Comparison of ENCODE assay signal across 14 cellular contexts in the genomic region with DNA sequence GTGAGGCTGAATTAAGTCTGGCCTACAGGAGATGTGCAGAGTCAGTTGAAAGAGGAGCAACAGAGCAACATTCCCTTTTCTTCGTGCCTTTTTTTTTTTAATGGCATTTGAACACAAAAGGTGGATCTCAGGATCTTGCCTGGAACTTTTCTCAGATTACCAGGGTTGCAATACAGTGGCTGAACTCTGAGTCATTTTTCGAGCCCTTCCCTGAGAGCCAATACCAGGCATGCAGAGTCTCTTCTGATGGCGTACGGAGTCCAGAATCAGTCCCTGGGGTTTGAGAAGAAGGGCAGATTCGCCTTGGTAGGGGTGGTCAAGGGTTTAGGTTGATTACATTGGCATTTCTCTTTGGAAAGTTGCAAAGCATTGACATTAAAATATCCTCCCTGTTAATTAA.
DNase-seq lines count a peak whose midpoint lies in the region; ATAC-seq and TF ChIP-seq lines count a peak whose summit lies in the region.
"Had no signal": no experiment of that assay in that cellular context is flagged by ENCODE, and none has a peak within 500 bp of the region (broad histone marks: within the 10 kb centered on the region; RNA-seq: fewer than 3 reads in every experiment).

No MANE protein-coding gene starts in this region.

- no CpG with 5 or more reads among the region's 5 CpGs for WGBS in trophoblast cell (ENCODE audit: extremely low coverage, insufficient coverage, insufficient read length)

- peaks cover 2% of the 10 kb centered on the region for H3K9me3 Mint-ChIP-seq in nephron
- peaks cover 0 to 4% (median 2%) of the 10 kb centered on the region in 9 donors for H3K9me3 Mint-ChIP-seq in naive thymus-derived CD8-positive, alpha-beta T cell

- no peaks in the 10 kb centered on the region for H3K9me3 ChIP-seq in trophoblast cell (ENCODE audit: insufficient read depth, low read depth, low read length)
- H3K9me3 ChIP-seq: BE2C had no signal

- H3K27ac ChIP-seq in trophoblast cell (ENCODE audit: low read depth, low read length): peak overlapping the region; percentile 45

- H3K4ac ChIP-seq in trophoblast cell (ENCODE audit: low read depth, low read length): no peak overlapping the region

- H3K27me3 Mint-ChIP-seq in nephron (ENCODE audit: low read depth): no peaks in the 10 kb centered on the region
- H3K27me3 Mint-ChIP-seq in naive thymus-derived CD8-positive, alpha-beta T cell: peaks cover 0 to 8% (median 3%) of the 10 kb centered on the region in 5 donors
- H3K27me3 Mint-ChIP-seq: CD4-positive, CD25-positive, alpha-beta regulatory T cell had no signal

- H3K36me3 Mint-ChIP-seq in nephron (ENCODE audit: low read depth): no peaks in the 10 kb centered on the region
- peaks cover 0 to 1% (median 0%) of the 10 kb centered on the region in 3 donors for H3K36me3 Mint-ChIP-seq in naive thymus-derived CD8-positive, alpha-beta T cell
- H3K36me3 Mint-ChIP-seq: CD4-positive, CD25-positive, alpha-beta regulatory T cell; CD8-positive, alpha-beta memory T cell had no signal

- no peak for TF ChIP-seq CTCF in nephron (IDR thresholded peaks at IDR 0.05; ENCODE audit: unreplicated experiment in 3 of 3)

- H3K79me1 ChIP-seq in trophoblast cell (ENCODE audit: low read length): peaks cover 8% of the 10 kb centered on the region

- H3K4me1 Mint-ChIP-seq in nephron: peaks cover 71% of the 10 kb centered on the region
- H3K4me1 Mint-ChIP-seq in naive thymus-derived CD8-positive, alpha-beta T cell: peaks cover 0 to 1% (median 0%) of the 10 kb centered on the region in 4 donors
- H3K4me1 Mint-ChIP-seq: CD4-positive, CD25-positive, alpha-beta regulatory T cell; CD8-positive, alpha-beta memory T cell; H9 had no signal

- H2AFZ ChIP-seq in trophoblast cell (ENCODE audit: insufficient read depth, low read length, poor library complexity): no peak overlapping the region

- POLR2A ChIA-PET in naive thymus-derived CD8-positive, alpha-beta T cell (lab: Charles Lee): no interaction called here

- no peak overlapping the region for H2AK5ac ChIP-seq in trophoblast cell (ENCODE audit: low read length)

- H3K18ac ChIP-seq in trophoblast cell (ENCODE audit: low read length): no peak overlapping the region

- no peak overlapping the region for H2BK120ac ChIP-seq in trophoblast cell (ENCODE audit: insufficient read depth, low read length, poor library complexity)

- no peak overlapping the region for H3K9ac ChIP-seq in trophoblast cell (ENCODE audit: low read length)

- no peak overlapping the region for H3K4me3 Mint-ChIP-seq in nephron
- no peak overlapping the region for H3K4me3 Mint-ChIP-seq in naive thymus-derived CD8-positive, alpha-beta T cell
- H3K4me3 Mint-ChIP-seq: CD4-positive, CD25-positive, alpha-beta regulatory T cell; CD8-positive, alpha-beta memory T cell; H9 had no signal

- DNase-seq in amniotic epithelial cell (ENCODE audit: low read depth) (peak; percentile 10), islet precursor cell (peak; percentile 56), trophoblast cell (no peak), SIG-M5 treated with dmso at 0.1 percent for 504 hours (lab: John Stamatoyannopoulos, UW; ENCODE audit: unreplicated experiment) (no peak), NCI-H2196 treated with DMSO at 0.1 percent for 48 hours (lab: John Stamatoyannopoulos, UW; ENCODE audit: unreplicated experiment) (no peak)
- no peak for DNase-seq in naive thymus-derived CD8-positive, alpha-beta T cell
- DNase-seq: BE2C; C1 segment of cervical spinal cord; CD4-positive, CD25-positive, alpha-beta regulatory T cell; CD8-positive, alpha-beta memory T cell; COR-L47; H9 had no signal

- H4K8ac ChIP-seq in trophoblast cell (ENCODE audit: low read depth, low read length): no peak overlapping the region

- no peaks in the 10 kb centered on the region for H3K27me3 ChIP-seq in trophoblast cell (ENCODE audit: insufficient read depth, low read length)
- H3K27me3 ChIP-seq: BE2C had no signal

- H3K27ac Mint-ChIP-seq in nephron: peak overlapping the region in 2 of 3 experiments; percentile 24 to 27
- no peak overlapping the region for H3K27ac Mint-ChIP-seq in naive thymus-derived CD8-positive, alpha-beta T cell
- H3K27ac Mint-ChIP-seq: CD4-positive, CD25-positive, alpha-beta regulatory T cell; CD8-positive, alpha-beta memory T cell; H9 had no signal

- H3K36me3 ChIP-seq in trophoblast cell (ENCODE audit: control insufficient read depth in 1 of 2, insufficient read depth in 2 of 2, low read length in 2 of 2): no peaks in the 10 kb centered on the region
- H3K36me3 ChIP-seq: BE2C had no signal

- no peak overlapping the region for H4K12ac ChIP-seq in trophoblast cell (ENCODE audit: low read depth, low read length)

- no peak for ATAC-seq in naive thymus-derived CD8-positive, alpha-beta T cell
- ATAC-seq: HepG2 had no signal

- H2BK5ac ChIP-seq in trophoblast cell (ENCODE audit: low read depth, low read length, poor library complexity): peak overlapping the region; percentile 54

- peaks cover 17 to 21% of the 10 kb centered on the region in 2 experiments for H3K4me1 ChIP-seq in trophoblast cell (ENCODE audit: control insufficient read depth in 1 of 2, insufficient read depth in 2 of 2, low read length in 2 of 2)
- H3K4me1 ChIP-seq: BE2C had no signal

- H3K23ac ChIP-seq in trophoblast cell (ENCODE audit: low read length): no peak overlapping the region

- no peak overlapping the region for H3K14ac ChIP-seq in trophoblast cell (ENCODE audit: low read length)

- no peak overlapping the region for H4K91ac ChIP-seq in trophoblast cell (ENCODE audit: low read depth, low read length)

- no peak overlapping the region for H3K4me2 ChIP-seq in trophoblast cell (ENCODE audit: low read length)

- no peaks in the 10 kb centered on the region for H3K79me2 ChIP-seq in trophoblast cell (ENCODE audit: control insufficient read depth, insufficient read depth, low read length, poor library complexity)

- H3K4me3 ChIP-seq in trophoblast cell (ENCODE audit: low read depth, low read length): no peak overlapping the region

- no peak overlapping the region for H2BK12ac ChIP-seq in trophoblast cell (ENCODE audit: low read length)

Comparison
In these comparisons a context has a peak if more than half of its experiments do, and no peak if none do; other contexts are left out.
1. DNase-seq: peak in amniotic epithelial cell (single experiment) and islet precursor cell (single experiment); none in trophoblast cell (0 of 2), SIG-M5 treated with dmso at 0.1 percent for 504 hours (single experiment), NCI-H2196 treated with DMSO at 0.1 percent for 48 hours (single experiment) and naive thymus-derived CD8-positive, alpha-beta T cell (0 of 10).
2. H3K27ac Mint-ChIP-seq: peak in nephron (2 of 3); none in naive thymus-derived CD8-positive, alpha-beta T cell (0 of 10).